Comparison of ENCODE assay signal across 8 cellular contexts in the genomic region with DNA sequence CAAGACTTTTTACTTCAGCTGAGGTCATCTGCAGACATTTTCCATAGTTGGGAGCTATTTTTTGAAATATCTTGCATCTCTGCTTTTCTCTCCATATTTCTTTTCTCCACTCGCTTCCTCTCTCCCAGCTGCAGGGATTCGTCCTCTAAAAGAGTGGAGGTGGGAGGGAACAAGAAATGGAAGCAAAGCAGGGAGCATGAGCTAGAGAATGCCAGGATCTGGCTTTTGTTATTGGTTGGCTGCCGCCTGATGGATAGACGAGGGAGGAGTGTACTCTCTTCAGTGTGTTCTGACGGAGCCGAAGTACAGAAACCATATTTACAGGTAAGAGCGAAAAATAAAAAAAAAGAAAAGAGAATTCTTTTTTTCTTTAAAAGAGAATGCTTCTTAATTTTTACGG. TPM values are rescaled to one million over a fixed set of nuclear protein-coding genes. Genes with fewer than 3 reads are reported as not detected.
A peak's percentile ranks its signal among the peaks of the same experiment; 100 is the strongest.
DNase-seq lines count a peak whose midpoint lies in the region; ATAC-seq and TF ChIP-seq lines count a peak whose summit lies in the region.

A gene with protein sequence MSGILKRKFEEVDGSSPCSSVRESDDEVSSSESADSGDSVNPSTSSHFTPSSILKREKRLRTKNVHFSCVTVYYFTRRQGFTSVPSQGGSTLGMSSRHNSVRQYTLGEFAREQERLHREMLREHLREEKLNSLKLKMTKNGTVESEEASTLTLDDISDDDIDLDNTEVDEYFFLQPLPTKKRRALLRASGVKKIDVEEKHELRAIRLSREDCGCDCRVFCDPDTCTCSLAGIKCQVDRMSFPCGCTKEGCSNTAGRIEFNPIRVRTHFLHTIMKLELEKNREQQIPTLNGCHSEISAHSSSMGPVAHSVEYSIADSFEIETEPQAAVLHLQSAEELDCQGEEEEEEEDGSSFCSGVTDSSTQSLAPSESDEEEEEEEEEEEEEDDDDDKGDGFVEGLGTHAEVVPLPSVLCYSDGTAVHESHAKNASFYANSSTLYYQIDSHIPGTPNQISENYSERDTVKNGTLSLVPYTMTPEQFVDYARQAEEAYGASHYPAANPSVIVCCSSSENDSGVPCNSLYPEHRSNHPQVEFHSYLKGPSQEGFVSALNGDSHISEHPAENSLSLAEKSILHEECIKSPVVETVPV (plus strand): TSS at position 282 of the 400 bp plus-strand sequence. CDS start 125,368 bp downstream, outside the sequence.

- H3K27ac Mint-ChIP-seq in Calu3 (ENCODE audit: unreplicated experiment): no peak within 1 kb of the TSS

- H3K36me3 Mint-ChIP-seq in Calu3 (ENCODE audit: insufficient read depth, unreplicated experiment): peaks cover 6% of the 10 kb centered on the region

- in situ Hi-C loops in gastrocnemius medialis (cut with MboI; ENCODE audit: low sequenced_read_pairs in 4 of 4): no loop called here
- in situ Hi-C loops in GM13977 (cut with MboI; ENCODE audit: low pct_unique_long_range_greater_than_20kb, low sequenced_read_pairs, unreplicated experiment): no loop called here

- DNase-seq in Calu3 (peak; percentile 66), NCI-H2107 (lab: John Stamatoyannopoulos, UW) (peak; percentile 68), breast epithelium (ENCODE audit: low spot score in 2 of 2) (peak; percentile 51 to 66), gastrocnemius medialis (peak in 1 of 2 donors; percentile 16), DMS114 treated with DMSO at 0.1 percent for 48 hours (lab: John Stamatoyannopoulos, UW; ENCODE audit: unreplicated experiment) (no peak), GM13977 (ENCODE audit: low spot score) (no peak), NCI-H1930 (lab: John Stamatoyannopoulos, UW) (no peak)

- H3K4me1 ChIP-seq in breast epithelium: no peaks in the 10 kb centered on the region
- peaks cover 0 to 4% of the 10 kb centered on the region in 2 donors for H3K4me1 ChIP-seq in gastrocnemius medialis

- peak within 1 kb of the TSS; percentile 27 to 60 (median 51) for H3K4me3 ChIP-seq in breast epithelium
- H3K4me3 ChIP-seq in iPS-11a (ENCODE audit: low read depth, low read length): peak within 1 kb of the TSS; percentile 68
- H3K4me3 ChIP-seq in gastrocnemius medialis: peak within 1 kb of the TSS; percentile 33 to 46 (median 38)

- H3K4me3 Mint-ChIP-seq in Calu3 (ENCODE audit: low read depth, unreplicated experiment): peak within 1 kb of the TSS; percentile 66

- CTCF ChIA-PET in Calu3 (lab: Charles Lee): interaction anchor here (0.6 to 0.7 kb wide), 2 partner anchors 229 to 1372 kb away, joined by 3 read pairs; no protein-coding TSS in a partner anchor

- H3K27me3 ChIP-seq in breast epithelium: no peaks in the 10 kb centered on the region
- no peaks in the 10 kb centered on the region for H3K27me3 ChIP-seq in gastrocnemius medialis

- no peak for TF ChIP-seq POLR2A in breast epithelium (IDR thresholded peaks at IDR 0.05)
- no peak for TF ChIP-seq POLR2A in gastrocnemius medialis (IDR thresholded peaks at IDR 0.05)

- intact Hi-C loops in Calu3 (cut with micrococcal nuclease; ENCODE audit: unreplicated experiment) (no loop called here), breast epithelium (cut with DNase I; ENCODE audit: low total_unique reads) (loop anchor here (5.0 kb wide), 1 partner anchor 388 kb away; no protein-coding TSS in a partner anchor), gastrocnemius medialis (cut with DNase I; ENCODE audit: low total_unique reads) (no loop called here)

- H3K27ac ChIP-seq in breast epithelium: no peak within 1 kb of the TSS
- no peak within 1 kb of the TSS for H3K27ac ChIP-seq in gastrocnemius medialis

- no peaks in the 10 kb centered on the region for H3K9me3 ChIP-seq in breast epithelium
- no peaks in the 10 kb centered on the region for H3K9me3 ChIP-seq in gastrocnemius medialis

- no peaks in the 10 kb centered on the region for H3K27me3 Mint-ChIP-seq in Calu3 (ENCODE audit: unreplicated experiment)

- no TSS peak for BruUV-seq in Calu3 (replicated peaks; lab: Mats Ljungman, UMichigan)

- H3K36me3 ChIP-seq in breast epithelium: no peaks in the 10 kb centered on the region
- no peaks in the 10 kb centered on the region for H3K36me3 ChIP-seq in gastrocnemius medialis

- no peak for TF ChIP-seq CTCF in Calu3 (IDR thresholded peaks at IDR 0.05; ENCODE audit: unreplicated experiment)
- no peak for TF ChIP-seq CTCF in breast epithelium (IDR thresholded peaks at IDR 0.05)
- TF ChIP-seq CTCF in gastrocnemius medialis (IDR thresholded peaks at IDR 0.05 in 4 of 5, conservative IDR thresholded peaks at IDR 0.05 in 1 of 5): no peak
- no peak for TF ChIP-seq CTCF in GM13977 (IDR thresholded peaks at IDR 0.05; ENCODE audit: extremely low read depth, insufficient read depth, missing control alignments)

- no peaks in the 10 kb centered on the region for H3K4me1 Mint-ChIP-seq in Calu3 (ENCODE audit: low read depth, unreplicated experiment)

- ATAC-seq in gastrocnemius medialis: peak in 1 of 2 donors; percentile 62

- H3K9me3 Mint-ChIP-seq in Calu3 (ENCODE audit: low read depth, unreplicated experiment): no peaks in the 10 kb centered on the region

RNA-seq across cellular contexts. Expression of the gene that starts here (rescaled TPM):
- total RNA-seq in Calu3 (2022): 0.86 and 1.8 TPM in 2 replicates
- total RNA-seq in breast epithelium: 1 to 10 TPM; 1.4 to 10.0 (median 2.0) TPM
- total RNA-seq in gastrocnemius medialis: under 1 TPM; 0.05 to 0.27 (median 0.08) TPM

Comparison
In these comparisons a context has a peak if more than half of its experiments do, and no peak if none do; other contexts are left out.
1. DNase-seq: peak in Calu3 (single experiment), NCI-H2107 (single experiment) and breast epithelium (2 of 2); none in DMS114 treated with DMSO at 0.1 percent for 48 hours (single experiment), GM13977 (single experiment) and NCI-H1930 (0 of 2).
2. Peak in every context shown above with its lines, with median percentiles within 50 percentile points of each other: H3K4me3 ChIP-seq.